1 cellular context compared by ENCODE assay signal in the genomic region with DNA sequence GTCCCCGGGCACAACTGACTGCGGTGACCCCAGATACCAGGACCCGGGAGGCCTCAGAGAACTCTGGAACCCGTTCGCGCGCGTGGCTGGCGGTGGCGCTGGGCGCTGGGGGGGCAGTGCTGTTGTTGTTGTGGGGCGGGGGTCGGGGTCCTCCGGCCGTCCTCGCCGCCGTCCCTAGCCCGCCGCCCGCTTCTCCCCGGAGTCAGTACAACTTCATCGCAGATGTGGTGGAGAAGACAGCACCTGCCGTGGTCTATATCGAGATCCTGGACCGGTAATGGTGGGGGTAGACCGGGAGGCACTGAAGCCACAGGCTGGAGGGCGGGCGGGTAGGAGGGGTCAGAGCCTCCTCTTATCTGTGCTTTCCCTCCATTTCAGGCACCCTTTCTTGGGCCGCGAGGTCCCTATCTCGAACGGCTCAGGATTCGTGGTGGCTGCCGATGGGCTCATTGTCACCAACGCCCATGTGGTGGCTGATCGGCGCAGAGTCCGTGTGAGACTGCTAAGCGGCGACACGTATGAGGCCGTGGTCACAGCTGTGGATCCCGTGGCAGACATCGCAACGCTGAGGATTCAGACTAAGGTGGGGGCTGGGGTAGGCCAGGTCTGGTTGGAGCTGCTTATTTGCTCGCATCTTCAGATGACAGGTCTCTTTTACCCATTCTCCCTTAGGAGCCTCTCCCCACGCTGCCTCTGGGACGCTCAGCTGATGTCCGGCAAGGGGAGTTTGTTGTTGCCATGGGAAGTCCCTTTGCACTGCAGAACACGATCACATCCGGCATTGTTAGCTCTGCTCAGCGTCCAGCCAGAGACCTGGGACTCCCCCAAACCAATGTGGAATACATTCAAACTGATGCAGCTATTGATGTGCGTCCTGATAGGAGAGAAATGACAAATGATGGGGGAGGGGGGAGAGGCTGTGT.
TF ChIP-seq lines count a peak whose summit lies in the region.

No MANE protein-coding gene starts in this region.

TF ChIP-seq in HepG2, 621 proteins besides CTCF, POLR2A, EP300 and RAD21 (continued from another document):
- TF ChIP-seq ZNF816 (CRISPR knock-in tag; IDR thresholded peaks at IDR 0.05; ENCODE audit: borderline replicate concordance): peak; percentile 15; the same call in 1 of the 2 replicates
- TF ChIP-seq, protein P1, sequence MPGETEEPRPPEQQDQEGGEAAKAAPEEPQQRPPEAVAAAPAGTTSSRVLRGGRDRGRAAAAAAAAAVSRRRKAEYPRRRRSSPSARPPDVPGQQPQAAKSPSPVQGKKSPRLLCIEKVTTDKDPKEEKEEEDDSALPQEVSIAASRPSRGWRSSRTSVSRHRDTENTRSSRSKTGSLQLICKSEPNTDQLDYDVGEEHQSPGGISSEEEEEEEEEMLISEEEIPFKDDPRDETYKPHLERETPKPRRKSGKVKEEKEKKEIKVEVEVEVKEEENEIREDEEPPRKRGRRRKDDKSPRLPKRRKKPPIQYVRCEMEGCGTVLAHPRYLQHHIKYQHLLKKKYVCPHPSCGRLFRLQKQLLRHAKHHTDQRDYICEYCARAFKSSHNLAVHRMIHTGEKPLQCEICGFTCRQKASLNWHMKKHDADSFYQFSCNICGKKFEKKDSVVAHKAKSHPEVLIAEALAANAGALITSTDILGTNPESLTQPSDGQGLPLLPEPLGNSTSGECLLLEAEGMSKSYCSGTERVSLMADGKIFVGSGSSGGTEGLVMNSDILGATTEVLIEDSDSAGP (CRISPR knock-in tag; IDR thresholded peaks at IDR 0.05; ENCODE audit: borderline replicate concordance): 0 out of 2 replicates have a peak, but pooled peaks have one; percentile 4
- no peak for TF ChIP-seq TGIF2 (CRISPR knock-in tag; IDR thresholded peaks at IDR 0.05)
- TF ChIP-seq, protein P2, sequence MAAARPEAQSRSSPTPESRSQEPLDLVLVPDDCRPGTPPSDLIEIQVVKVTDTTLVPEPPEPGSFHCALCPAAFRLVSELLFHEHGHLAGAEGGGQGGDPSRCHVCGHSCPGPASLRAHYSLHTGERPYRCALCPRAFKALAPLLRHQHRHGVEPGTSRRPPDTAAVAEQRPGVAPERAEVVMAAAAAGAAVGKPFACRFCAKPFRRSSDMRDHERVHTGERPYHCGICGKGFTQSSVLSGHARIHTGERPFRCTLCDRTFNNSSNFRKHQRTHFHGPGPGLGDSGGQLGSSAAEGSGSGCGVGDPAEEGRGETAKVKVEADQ (CRISPR knock-in tag; IDR thresholded peaks at IDR 0.05; ENCODE audit: borderline replicate concordance): peak; percentile 7; the same call in 1 of the 2 replicates
- TF ChIP-seq, protein P3, sequence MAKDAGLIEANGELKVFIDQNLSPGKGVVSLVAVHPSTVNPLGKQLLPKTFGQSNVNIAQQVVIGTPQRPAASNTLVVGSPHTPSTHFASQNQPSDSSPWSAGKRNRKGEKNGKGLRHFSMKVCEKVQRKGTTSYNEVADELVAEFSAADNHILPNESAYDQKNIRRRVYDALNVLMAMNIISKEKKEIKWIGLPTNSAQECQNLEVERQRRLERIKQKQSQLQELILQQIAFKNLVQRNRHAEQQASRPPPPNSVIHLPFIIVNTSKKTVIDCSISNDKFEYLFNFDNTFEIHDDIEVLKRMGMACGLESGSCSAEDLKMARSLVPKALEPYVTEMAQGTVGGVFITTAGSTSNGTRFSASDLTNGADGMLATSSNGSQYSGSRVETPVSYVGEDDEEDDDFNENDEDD (CRISPR knock-in tag; IDR thresholded peaks at IDR 0.05; ENCODE audit: borderline replicate concordance): peak; percentile 45; the same call in 1 of the 2 replicates
- TF ChIP-seq ZNF75D (CRISPR knock-in tag; IDR thresholded peaks at IDR 0.05; ENCODE audit: borderline replicate concordance): no peak
- TF ChIP-seq ZNF761 (CRISPR knock-in tag; conservative IDR thresholded peaks at IDR 0.05): no peak
